34 cellular contexts compared by ENCODE assay signal in the genomic region with DNA sequence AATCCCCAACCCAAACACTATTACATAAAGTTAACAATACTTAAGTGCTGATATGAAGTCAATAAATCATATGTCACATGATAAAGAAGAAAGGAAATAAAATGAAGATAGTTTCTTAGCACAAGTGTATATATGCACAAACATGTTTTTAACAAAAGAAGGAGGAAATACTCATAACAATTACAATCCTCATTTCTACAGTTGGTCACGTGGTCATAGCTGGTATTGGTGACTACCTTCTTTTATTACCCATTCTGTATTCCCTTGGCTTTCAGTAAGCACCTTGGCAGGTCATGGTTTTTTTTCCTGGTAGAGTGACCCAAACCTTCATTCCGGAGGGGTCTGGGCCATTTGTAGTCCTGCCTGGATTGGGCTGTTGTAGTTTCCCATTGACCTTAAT.
"Had no signal": no experiment of that assay in that cellular context is flagged by ENCODE, and none has a peak within 500 bp of the region (broad histone marks: within the 10 kb centered on the region; RNA-seq: fewer than 3 reads in every experiment).

No MANE protein-coding gene starts in this region.

- H3K27ac ChIP-seq: adrenal gland, ascending aorta, body of pancreas, brain microvascular endothelial cell, breast epithelium, cardiac muscle cell had no signal

- H3K4me1 ChIP-seq: adrenal gland, ascending aorta, body of pancreas, breast epithelium had no signal

- H3K27me3 ChIP-seq: adrenal gland, ascending aorta, body of pancreas, brain microvascular endothelial cell, breast epithelium, cardiac muscle cell had no signal

- FAIRE-seq: astrocyte, bronchial epithelial cell had no signal

- H3K4me3 ChIP-seq: adrenal gland, ascending aorta, body of pancreas, breast epithelium, cardiac muscle cell had no signal

- H3K36me3 ChIP-seq: adrenal gland, ascending aorta, brain microvascular endothelial cell, breast epithelium, cardiac muscle cell had no signal

- ATAC-seq: activated naive CD4-positive, alpha-beta T cell treated with anti-CD3 and anti-CD28 coated beads, Interleukin-2, amount 50 U/mL, for 72 hours; activated naive CD8-positive, alpha-beta T cell treated with anti-CD3 and anti-CD28 coated beads, Interleukin-2, amount 50 U/mL, for 24 hours; activated T-cell treated with anti-CD3 and anti-CD28 coated beads, Interleukin-2, amount 50 U/mL, for 4 hours; activated T-cell treated with anti-CD3 and anti-CD28 coated beads, Interleukin-2, amount 50 U/mL, for 72 hours; activated T-helper 17 cell treated with anti-CD3 and anti-CD28 coated beads, Interleukin-2, amount 50 U/mL, for 72 hours; body of pancreas had no signal

- H3K9me3 ChIP-seq: adrenal gland, ascending aorta, body of pancreas, breast epithelium had no signal

- DNase-seq: activated effector memory CD4-positive, alpha-beta T cell treated with anti-CD3 and anti-CD28 coated beads, Interleukin-2, amount 50 U/mL, for 16 hours; activated effector memory CD4-positive, alpha-beta T cell treated with Interleukin-2 at 50 U/mL for 16 hours; activated gamma-delta T cell; activated gamma-delta T cell treated with Interleukin-2 at 50 U/mL for 16 hours; activated naive CD4-positive, alpha-beta T cell; activated naive CD4-positive, alpha-beta T cell treated with anti-CD3 and anti-CD28 coated beads for 36 hours; activated naive CD4-positive, alpha-beta T cell treated with anti-CD3 and anti-CD28 coated beads, Interleukin-2, amount 10 ng/mL, durations not matched to agents 7 days and 5 days; activated naive CD4-positive, alpha-beta T cell treated with anti-CD3 and anti-CD28 coated beads, Interleukin-2, amount 50 U/mL, for 16 hours; activated naive CD4-positive, alpha-beta T cell treated with Interleukin-2 at 50 U/mL for 16 hours; activated naive CD8-positive, alpha-beta T cell treated with anti-CD3 and anti-CD28 coated beads for 36 hours; activated naive CD8-positive, alpha-beta T cell treated with anti-CD3 and anti-CD28 coated beads, Interleukin-2, amount 10 ng/mL, durations not matched to agents 7 days and 5 days; activated naive CD8-positive, alpha-beta T cell treated with anti-CD3 and anti-CD28 coated beads, Interleukin-2, amount 50 U/mL, for 24 hours; activated T-cell treated with anti-CD3 and anti-CD28 coated beads, Interleukin-2, amount 50 U/mL, for 1 hour; activated T-cell treated with anti-CD3 and anti-CD28 coated beads, Interleukin-2, amount 50 U/mL, for 24 hours; activated T-cell treated with anti-CD3 and anti-CD28 coated beads, Interleukin-2, amount 50 U/mL, for 4 hours; activated T-cell treated with anti-CD3 and anti-CD28 coated beads, Interleukin-2, amount 50 U/mL, for 48 hours; activated T-cell treated with anti-CD3 and anti-CD28 coated beads, Interleukin-2, amount 50 U/mL, for 72 hours; adrenal gland; amniotic stem cell; amygdala; anterior cingulate cortex; aorta; body of pancreas; brain microvascular endothelial cell; caudate nucleus; central memory CD4-positive, alpha-beta T cell; cerebellar nuclear complex had no signal
